2 cellular contexts compared by ENCODE assay signal in genomic region chr1:86169625-86170024, GRCh38.
TF ChIP-seq lines count a peak whose summit lies in the region.

No MANE protein-coding gene starts in this region.

TF ChIP-seq in SK-N-SH, 30 proteins besides CTCF, POLR2A, EP300 and RAD21 (continued from another document):
- no peak for TF ChIP-seq IRF3 (IDR thresholded peaks at IDR 0.05; ENCODE audit: low read depth, low read length)
- no peak for TF ChIP-seq EZH2phosphoT487 (IDR thresholded peaks at IDR 0.05; ENCODE audit: borderline replicate concordance, low read depth)
- no peak for TF ChIP-seq TEAD4 (IDR thresholded peaks at IDR 0.05; ENCODE audit: borderline replicate concordance, insufficient read depth)
- no peak for TF ChIP-seq GATA2 (CRISPR knock-in tag; IDR thresholded peaks at IDR 0.05)
- no peak for TF ChIP-seq RFX5 (IDR thresholded peaks at IDR 0.05; ENCODE audit: low read length)

TF ChIP-seq in SK-N-SH treated with all-trans-retinoic acid at 6 μM for 48 hours, 23 proteins besides CTCF, POLR2A, EP300 and RAD21 (continued from another document):
- TF ChIP-seq TSHZ2 (CRISPR knock-in tag; IDR thresholded peaks at IDR 0.05) = no peak
- no peak for TF ChIP-seq ISL1 (CRISPR knock-in tag; IDR thresholded peaks at IDR 0.05)
- TF ChIP-seq OSR1 (CRISPR knock-in tag; IDR thresholded peaks at IDR 0.05) = no peak
- no peak for TF ChIP-seq ZFP30 (CRISPR knock-in tag; IDR thresholded peaks at IDR 0.05)
- TF ChIP-seq TCF4 (CRISPR knock-in tag; IDR thresholded peaks at IDR 0.05; ENCODE audit: borderline replicate concordance) = no peak
- no peak for TF ChIP-seq PATZ1 (CRISPR knock-in tag; IDR thresholded peaks at IDR 0.05; ENCODE audit: borderline replicate concordance)
- no peak for TF ChIP-seq ZNF565 (CRISPR knock-in tag; conservative IDR thresholded peaks at IDR 0.05; ENCODE audit: low read depth)
- TF ChIP-seq POU6F1 (CRISPR knock-in tag; IDR thresholded peaks at IDR 0.05; ENCODE audit: borderline replicate concordance, low read depth) = no peak
